In genomic region chr9:76613980-76614379, GRCh38 we compare ENCODE assay signal across 24 cellular contexts.
DNase-seq lines count a peak whose midpoint lies in the region; ATAC-seq and TF ChIP-seq lines count a peak whose summit lies in the region.
"Had no signal": no experiment of that assay in that cellular context is flagged by ENCODE, and none has a peak within 500 bp of the region (broad histone marks: within the 10 kb centered on the region; RNA-seq: fewer than 3 reads in every experiment).

No MANE protein-coding gene starts in this region.

- H3K4me3 ChIP-seq in Caco-2 (ENCODE audit: low read depth, low read length): no peak overlapping the region
- H3K4me3 ChIP-seq in WERI-Rb-1 (ENCODE audit: low read depth, low read length): no peak overlapping the region
- peak overlapping the region; percentile 29 for H3K4me3 ChIP-seq in smooth muscle cell
- H3K4me3 ChIP-seq: GM23248, HAP-1, K562, MG63 had no signal

- no peak overlapping the region for H3K9ac ChIP-seq in smooth muscle cell (ENCODE audit: low read depth)
- H3K9ac ChIP-seq: GM23248, SK-N-SH had no signal

- TF ChIP-seq CTCF in Caco-2 (IDR thresholded peaks at IDR 0.05; ENCODE audit: insufficient read depth in 1 of 2, low read depth in 1 of 2, low read length in 1 of 2, severe bottlenecking in 1 of 2, unreplicated experiment in 1 of 2) (no peak), WERI-Rb-1 (IDR thresholded peaks at IDR 0.05; ENCODE audit: low read depth, low read length) (no peak), smooth muscle cell (IDR thresholded peaks at IDR 0.05; ENCODE audit: borderline replicate concordance, insufficient read depth, poor library complexity, severe bottlenecking) (no peak)

- WGBS in smooth muscle cell (ENCODE audit: low lambda C conversion rate): 76% methylated on average over 3 of the region's 3 CpGs

- peaks cover 7% of the 10 kb centered on the region for H3F3A ChIP-seq in smooth muscle cell (ENCODE audit: low read depth)

- H3K4me1 Mint-ChIP-seq in Caco-2 (ENCODE audit: low read depth, unreplicated experiment): no peaks in the 10 kb centered on the region
- H3K4me1 Mint-ChIP-seq in activated CD8-positive, alpha-beta memory T cell treated with anti-CD3 and anti-CD28 coated beads, Interleukin-2, amount 10 ng/mL, durations not matched to agents 7 days and 5 days: peaks cover 12% of the 10 kb centered on the region
- H3K4me1 Mint-ChIP-seq in activated naive CD8-positive, alpha-beta T cell treated with anti-CD3 and anti-CD28 coated beads for 36 hours: peaks cover 5% of the 10 kb centered on the region

- H3K27me3 ChIP-seq in Caco-2 (replicated peaks; ENCODE audit: control insufficient read depth, insufficient read depth, low read length) (no peaks in the 10 kb centered on the region), WERI-Rb-1 (ENCODE audit: insufficient read depth, low read depth, severe bottlenecking) (peaks cover 4% of the 10 kb centered on the region), smooth muscle cell (ENCODE audit: low read depth) (no peaks in the 10 kb centered on the region)
- H3K27me3 ChIP-seq: MG63 had no signal

- ATAC-seq in left colon: peak; percentile 64
- no peak for ATAC-seq in activated CD8-positive, alpha-beta memory T cell treated with anti-CD3 and anti-CD28 coated beads, Interleukin-2, amount 10 ng/mL, durations not matched to agents 7 days and 5 days
- ATAC-seq: HepG2, K562 had no signal

- no peak overlapping the region for H3K27ac Mint-ChIP-seq in Caco-2 (ENCODE audit: unreplicated experiment)
- H3K27ac Mint-ChIP-seq in activated CD8-positive, alpha-beta memory T cell treated with anti-CD3 and anti-CD28 coated beads, Interleukin-2, amount 10 ng/mL, durations not matched to agents 7 days and 5 days: no peak overlapping the region
- H3K27ac Mint-ChIP-seq in activated naive CD8-positive, alpha-beta T cell treated with anti-CD3 and anti-CD28 coated beads for 36 hours: no peak overlapping the region

- DNase-seq in Caco-2: no peak
- peak; percentile 24 for DNase-seq in WERI-Rb-1
- DNase-seq in left colon: no peak
- DNase-seq in smooth muscle cell (lab: John Stamatoyannopoulos, UW; ENCODE audit: unreplicated experiment): no peak
- DNase-seq in activated CD8-positive, alpha-beta memory T cell treated with anti-CD3 and anti-CD28 coated beads, Interleukin-2, amount 10 ng/mL, durations not matched to agents 7 days and 5 days: no peak
- no peak for DNase-seq in activated naive CD8-positive, alpha-beta T cell treated with anti-CD3 and anti-CD28 coated beads for 36 hours
- DNase-seq in middle frontal gyrus (ENCODE audit: extremely low spot score, low spot score): no peak
- DNase-seq: 8988T; AML-193; CD8-positive, alpha-beta memory T cell; GM23248; MG63; NCI-H1048; NCI-H1436; NCI-H2029; NCI-H2227 treated with DMSO at 0.1 percent for 48 hours; NCI-H510A; NK-92 treated with Interleukin-12 subunit alpha and Interleukin-12 subunit beta, amount 100 ng/mL, for 24 hours; SIG-M5; SK-N-SH had no signal

- H3K9me3 Mint-ChIP-seq in Caco-2 (ENCODE audit: unreplicated experiment): no peaks in the 10 kb centered on the region
- no peaks in the 10 kb centered on the region for H3K9me3 Mint-ChIP-seq in activated CD8-positive, alpha-beta memory T cell treated with anti-CD3 and anti-CD28 coated beads, Interleukin-2, amount 10 ng/mL, durations not matched to agents 7 days and 5 days (ENCODE audit: low read depth)
- H3K9me3 Mint-ChIP-seq in activated naive CD8-positive, alpha-beta T cell treated with anti-CD3 and anti-CD28 coated beads for 36 hours: no peaks in the 10 kb centered on the region
- H3K9me3 Mint-ChIP-seq: CD8-positive, alpha-beta memory T cell had no signal

- H3K36me3 ChIP-seq in Caco-2 (ENCODE audit: control insufficient read depth, insufficient read depth, low read length) (no peaks in the 10 kb centered on the region), WERI-Rb-1 (no peaks in the 10 kb centered on the region), smooth muscle cell (ENCODE audit: low read depth) (no peaks in the 10 kb centered on the region)
- H3K36me3 ChIP-seq: HAP-1, MG63 had no signal

- H4K20me1 ChIP-seq in smooth muscle cell (ENCODE audit: low read depth): no peaks in the 10 kb centered on the region

- peak overlapping the region; percentile 65 for H3K4me3 Mint-ChIP-seq in Caco-2 (ENCODE audit: unreplicated experiment)
- H3K4me3 Mint-ChIP-seq in activated CD8-positive, alpha-beta memory T cell treated with anti-CD3 and anti-CD28 coated beads, Interleukin-2, amount 10 ng/mL, durations not matched to agents 7 days and 5 days: no peak overlapping the region
- no peak overlapping the region for H3K4me3 Mint-ChIP-seq in activated naive CD8-positive, alpha-beta T cell treated with anti-CD3 and anti-CD28 coated beads for 36 hours
- H3K4me3 Mint-ChIP-seq: CD8-positive, alpha-beta memory T cell had no signal

- H3K79me2 ChIP-seq in smooth muscle cell (ENCODE audit: low read depth): no peaks in the 10 kb centered on the region

- CTCF ChIA-PET in Caco-2 (lab: Charles Lee): no interaction called here
- CTCF ChIA-PET in activated CD8-positive, alpha-beta memory T cell treated with anti-CD3 and anti-CD28 coated beads, Interleukin-2, amount 10 ng/mL, durations not matched to agents 7 days and 5 days (lab: Charles Lee): interaction anchor here (1.6 kb wide), 1 partner anchor 44 kb away, joined by 4 read pairs; no protein-coding TSS in a partner anchor

- H3K27me3 Mint-ChIP-seq in Caco-2 (ENCODE audit: insufficient read depth, unreplicated experiment): no peaks in the 10 kb centered on the region
- peaks cover 13% of the 10 kb centered on the region for H3K27me3 Mint-ChIP-seq in activated CD8-positive, alpha-beta memory T cell treated with anti-CD3 and anti-CD28 coated beads, Interleukin-2, amount 10 ng/mL, durations not matched to agents 7 days and 5 days
- peaks cover 60% of the 10 kb centered on the region for H3K27me3 Mint-ChIP-seq in activated naive CD8-positive, alpha-beta T cell treated with anti-CD3 and anti-CD28 coated beads for 36 hours

- H3K4me1 ChIP-seq in Caco-2: peaks cover 4% of the 10 kb centered on the region; the same call in 1 of the 2 replicates
- H3K4me1 ChIP-seq in smooth muscle cell (ENCODE audit: low read depth): no peaks in the 10 kb centered on the region
- H3K4me1 ChIP-seq: HAP-1 had no signal

- BruUV-seq in Caco-2 (replicated peaks; lab: Mats Ljungman, UMichigan): no TSS peak

- H3K9me3 ChIP-seq in Caco-2 (no peaks in the 10 kb centered on the region), WERI-Rb-1 (ENCODE audit: severe bottlenecking) (no peaks in the 10 kb centered on the region), smooth muscle cell (replicated peaks; ENCODE audit: low read depth) (no peaks in the 10 kb centered on the region)
- H3K9me3 ChIP-seq: HAP-1, MG63, SK-N-SH had no signal

- no peak overlapping the region for H3K27ac ChIP-seq in WERI-Rb-1
- H3K27ac ChIP-seq in smooth muscle cell (ENCODE audit: low read depth): no peak overlapping the region
- H3K27ac ChIP-seq: C4-2B, GM23248 had no signal

- POLR2A ChIA-PET in Caco-2 (lab: Charles Lee): no interaction called here

- intact Hi-C loops in Caco-2 (cut with micrococcal nuclease; ENCODE audit: unreplicated experiment) (no loop called here), left colon (cut with DNase I, micrococcal nuclease) (no loop called here)

- H3K4me2 ChIP-seq in smooth muscle cell: peak overlapping the region; percentile 79
- H3K4me2 ChIP-seq: SK-N-SH had no signal

- H3K36me3 Mint-ChIP-seq in Caco-2 (ENCODE audit: insufficient read depth, unreplicated experiment): no peaks in the 10 kb centered on the region
- H3K36me3 Mint-ChIP-seq in activated CD8-positive, alpha-beta memory T cell treated with anti-CD3 and anti-CD28 coated beads, Interleukin-2, amount 10 ng/mL, durations not matched to agents 7 days and 5 days: peaks cover 1% of the 10 kb centered on the region
- H3K36me3 Mint-ChIP-seq in activated naive CD8-positive, alpha-beta T cell treated with anti-CD3 and anti-CD28 coated beads for 36 hours: no peaks in the 10 kb centered on the region

- H2AFZ ChIP-seq in smooth muscle cell (ENCODE audit: low read depth): no peak overlapping the region
- H2AFZ ChIP-seq: GM23248 had no signal
